Comparison of ENCODE assay signal across 17 cellular contexts in the genomic region with DNA sequence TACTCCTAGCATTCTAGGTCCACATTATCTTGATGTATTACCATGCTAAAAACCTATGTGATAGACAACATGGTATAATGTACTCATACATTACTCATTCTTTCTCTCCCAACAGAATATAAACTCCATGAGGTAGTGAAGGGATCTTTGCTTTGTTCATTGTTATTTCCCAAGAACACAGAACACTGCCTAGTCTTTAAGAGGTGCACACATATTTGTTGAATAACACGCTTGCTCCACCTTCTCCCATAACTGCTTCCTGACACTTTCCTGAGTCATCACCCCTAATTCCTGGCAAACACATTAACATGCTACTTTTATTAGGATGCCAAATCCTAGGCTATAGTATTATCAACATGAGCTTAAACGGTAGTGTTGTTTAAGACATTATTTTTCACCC. TPM values are rescaled to one million over a fixed set of nuclear protein-coding genes. Genes with fewer than 3 reads are reported as not detected.
DNase-seq lines count a peak whose midpoint lies in the region; ATAC-seq and TF ChIP-seq lines count a peak whose summit lies in the region.
"Had no signal": no experiment of that assay in that cellular context is flagged by ENCODE, and none has a peak within 500 bp of the region (broad histone marks: within the 10 kb centered on the region; RNA-seq: fewer than 3 reads in every experiment).

No MANE protein-coding gene starts in this region.

- no TSS peak for BruUV-seq in PC-3 (replicated peaks; lab: Mats Ljungman, UMichigan)

- H3K9me3 Mint-ChIP-seq in activated CD4-positive, alpha-beta memory T cell treated with anti-CD3 and anti-CD28 coated beads, Interleukin-2, amount 10 ng/mL, durations not matched to agents 7 days and 5 days: no peaks in the 10 kb centered on the region
- H3K9me3 Mint-ChIP-seq: mesothelial cell of epicardium had no signal

- H3K4me3 Mint-ChIP-seq in activated CD4-positive, alpha-beta memory T cell treated with anti-CD3 and anti-CD28 coated beads, Interleukin-2, amount 10 ng/mL, durations not matched to agents 7 days and 5 days: no peak overlapping the region
- H3K4me3 Mint-ChIP-seq: mesothelial cell of epicardium had no signal

- peaks cover 29% of the 10 kb centered on the region for H3K36me3 Mint-ChIP-seq in activated CD4-positive, alpha-beta memory T cell treated with anti-CD3 and anti-CD28 coated beads, Interleukin-2, amount 10 ng/mL, durations not matched to agents 7 days and 5 days (ENCODE audit: low read depth)

- H3K9me2 ChIP-seq in PC-3 (replicated peaks; ENCODE audit: low read length): no peaks in the 10 kb centered on the region

- peak overlapping the region; percentile 21 for H3K4me2 ChIP-seq in PC-3 (ENCODE audit: low read length)
- H3K4me2 ChIP-seq: BLaER1 had no signal

- no peak overlapping the region for H3K4me3 ChIP-seq in PC-3 (ENCODE audit: low read length)
- no peak overlapping the region for H3K4me3 ChIP-seq in epithelial cell of esophagus (ENCODE audit: low read length)
- H3K4me3 ChIP-seq in testis: no peak overlapping the region
- H3K4me3 ChIP-seq: BLaER1, pancreas had no signal

- H2AFZ ChIP-seq in PC-3 (ENCODE audit: low read length): no peak overlapping the region

- H3K27ac Mint-ChIP-seq in activated CD4-positive, alpha-beta memory T cell treated with anti-CD3 and anti-CD28 coated beads, Interleukin-2, amount 10 ng/mL, durations not matched to agents 7 days and 5 days: no peak overlapping the region
- H3K27ac Mint-ChIP-seq: mesothelial cell of epicardium had no signal

- H3K4me1 ChIP-seq in PC-3 (ENCODE audit: insufficient read depth, low read length): peaks cover 15% of the 10 kb centered on the region
- no peaks in the 10 kb centered on the region for H3K4me1 ChIP-seq in testis
- H3K4me1 ChIP-seq: pancreas had no signal

- H3K9me3 ChIP-seq in PC-3 (ENCODE audit: low read length) (no peaks in the 10 kb centered on the region), testis (no peaks in the 10 kb centered on the region)
- H3K9me3 ChIP-seq: BLaER1, pancreas had no signal

- 87 to 93% methylated on average over 2 of the region's 2 CpGs for WGBS in testis, 2 donors

- H3K27ac ChIP-seq in PC-3 (ENCODE audit: low read length) (peak overlapping the region; percentile 84), testis (no peak overlapping the region)
- H3K27ac ChIP-seq: BLaER1, pancreas had no signal

- peaks cover 3% of the 10 kb centered on the region for H3K4me1 Mint-ChIP-seq in activated CD4-positive, alpha-beta memory T cell treated with anti-CD3 and anti-CD28 coated beads, Interleukin-2, amount 10 ng/mL, durations not matched to agents 7 days and 5 days
- H3K4me1 Mint-ChIP-seq: mesothelial cell of epicardium had no signal

- intact Hi-C loops in PC-3 (cut with micrococcal nuclease): loop anchor here (1.0 to 2.0 kb wide), 2 partner anchors 26 to 40 kb away; no protein-coding TSS in a partner anchor
- intact Hi-C loops in testis (cut with DNase I; ENCODE audit: low total_unique reads): no loop called here

- H3K9ac ChIP-seq in PC-3 (ENCODE audit: low read length): 0 out of 2 replicates have a peak overlapping the region, but pooled peaks have one; percentile 48
- H3K9ac ChIP-seq: BLaER1 had no signal

- H3K27me3 ChIP-seq in PC-3 (ENCODE audit: low read length) (no peaks in the 10 kb centered on the region), testis (no peaks in the 10 kb centered on the region)
- H3K27me3 ChIP-seq: BLaER1, pancreas had no signal

- peak; percentile 97 for ATAC-seq in PC-3
- ATAC-seq: pancreas had no signal

- peaks cover 12% of the 10 kb centered on the region for H3F3A ChIP-seq in PC-3 (ENCODE audit: low read length, unreplicated experiment)

- peaks cover 5% of the 10 kb centered on the region; the same call in 1 of the 2 replicates for H4K20me1 ChIP-seq in PC-3 (ENCODE audit: low read length)

- no peak for TF ChIP-seq POLR2A in testis (IDR thresholded peaks at IDR 0.05)

- CTCF ChIA-PET in PC-3 (lab: Charles Lee): no interaction called here
- CTCF ChIA-PET in activated CD4-positive, alpha-beta memory T cell treated with anti-CD3 and anti-CD28 coated beads, Interleukin-2, amount 10 ng/mL, durations not matched to agents 7 days and 5 days (lab: Charles Lee): no interaction called here

- POLR2A ChIA-PET in PC-3 (lab: Charles Lee; ENCODE audit: unreplicated experiment): no interaction called here
- POLR2A ChIA-PET in activated CD4-positive, alpha-beta memory T cell treated with anti-CD3 and anti-CD28 coated beads, Interleukin-2, amount 10 ng/mL, durations not matched to agents 7 days and 5 days (lab: Charles Lee): no interaction called here

- peaks cover 58% of the 10 kb centered on the region for H3K79me2 ChIP-seq in PC-3 (ENCODE audit: low read length)

- TF ChIP-seq CTCF in PC-3 (conservative IDR thresholded peaks at IDR 0.05; ENCODE audit: low read depth, low read length) (no peak), epithelial cell of esophagus (IDR thresholded peaks at IDR 0.05; ENCODE audit: insufficient read depth, low read depth, low read length, missing control alignments) (no peak), testis (IDR thresholded peaks at IDR 0.05) (no peak)

- H3K36me3 ChIP-seq in PC-3 (ENCODE audit: low read depth, low read length): peaks cover 16% of the 10 kb centered on the region
- H3K36me3 ChIP-seq in testis (ENCODE audit: low read depth, missing control alignments): no peaks in the 10 kb centered on the region

- no peaks in the 10 kb centered on the region for H3K27me3 Mint-ChIP-seq in activated CD4-positive, alpha-beta memory T cell treated with anti-CD3 and anti-CD28 coated beads, Interleukin-2, amount 10 ng/mL, durations not matched to agents 7 days and 5 days

- peak; percentile 77 for DNase-seq in ELR (ENCODE audit: low read depth)
- DNase-seq in PC-3: peak; percentile 91
- DNase-seq in epithelial cell of esophagus (ENCODE audit: low read depth): peak; percentile 96
- peak; percentile 22 for DNase-seq in non-pigmented ciliary epithelial cell (ENCODE audit: low read depth)
- DNase-seq in stimulated activated CD8-positive, alpha-beta memory T cell treated with anti-CD3 and anti-CD28 coated beads, Interleukin-4, amount 100 ng/mL, for 48 hours: no peak
- no peak for DNase-seq in testis
- DNase-seq in activated CD4-positive, alpha-beta memory T cell treated with anti-CD3 and anti-CD28 coated beads, Interleukin-2, amount 10 ng/mL, durations not matched to agents 7 days and 5 days: no peak
- no peak for DNase-seq in NCI-H1105 treated with DMSO at 0.1 percent for 48 hours (lab: John Stamatoyannopoulos, UW)
- DNase-seq: activated CD8-positive, alpha-beta memory T cell treated with anti-CD3 and anti-CD28 coated beads, Interleukin-2, amount 50 U/mL, for 48 hours; activated naive CD4-positive, alpha-beta T cell treated with anti-CD3 and anti-CD28 coated beads, Interleukin-2, amount 50 U/mL, for 16 hours; DMS53; NCI-H2081; pancreas; RPMI8226; stimulated activated CD4-positive, alpha-beta T cell treated with anti-CD3 and anti-CD28 coated beads, Interleukin-12 subunit alpha, Interleukin-12 subunit beta, amount 100 ng/mL, for 4 hours had no signal

RNA-seq across cellular contexts. Expression of a gene that starts 41.3 kb away (rescaled TPM):
- total RNA-seq in PC-3 (2014; rRNA removed): 17.9 and 29.0 TPM in 2 replicates
- 10 to 100 TPM; 73.5 to 79.5 TPM for total RNA-seq in testis
- 34.9 TPM for polyA plus RNA-seq in testis (ENCODE audit: insufficient read depth, low read depth, low replicate concordance)
- total RNA-seq in activated CD4-positive, alpha-beta memory T cell treated with anti-CD3 and anti-CD28 coated beads, Interleukin-2, amount 10 ng/mL, durations not matched to agents 7 days and 5 days: 10 to 100 TPM; 27.9 to 29.1 TPM

Comparison
In these comparisons a context has a peak if more than half of its experiments do, and no peak if none do; other contexts are left out.
1. DNase-seq: peak in ELR (single experiment), PC-3 (single experiment), epithelial cell of esophagus (single experiment) and non-pigmented ciliary epithelial cell (single experiment); none in stimulated activated CD8-positive, alpha-beta memory T cell treated with anti-CD3 and anti-CD28 coated beads, Interleukin-4, amount 100 ng/mL, for 48 hours (single experiment), testis (single experiment), activated CD4-positive, alpha-beta memory T cell treated with anti-CD3 and anti-CD28 coated beads, Interleukin-2, amount 10 ng/mL, durations not matched to agents 7 days and 5 days (single experiment) and NCI-H1105 treated with DMSO at 0.1 percent for 48 hours (single experiment).